Comparison of ENCODE assay signal across 8 cellular contexts in the genomic region with DNA sequence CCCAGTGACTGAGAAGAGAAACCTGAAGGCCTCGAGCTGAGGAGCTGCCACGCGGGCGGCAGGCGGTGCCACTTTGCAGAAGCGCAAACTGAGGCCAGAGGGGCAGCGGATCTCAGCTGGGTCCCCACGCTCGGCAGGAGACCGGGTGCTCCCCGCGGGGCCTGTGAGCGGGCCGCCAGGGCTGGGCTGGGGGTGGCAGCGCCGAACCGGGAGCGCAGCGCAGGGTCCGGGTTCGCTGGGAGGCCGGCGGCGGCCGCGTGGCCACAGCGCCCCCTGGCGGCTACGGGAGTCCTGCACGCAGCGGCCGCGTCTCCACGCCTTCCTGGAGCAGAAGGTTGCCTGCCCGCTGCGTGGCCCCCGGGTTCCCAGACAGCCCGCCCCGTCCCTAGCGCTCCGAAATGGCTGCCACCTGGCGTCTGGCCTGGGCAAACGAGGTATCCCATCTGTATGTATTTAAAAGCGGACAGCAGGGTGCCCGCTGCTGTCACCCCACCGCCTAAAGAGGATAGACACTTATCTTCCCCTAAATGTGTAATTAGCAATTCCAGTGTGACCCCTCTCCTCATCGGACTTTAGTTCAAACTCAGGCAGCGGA.
DNase-seq lines count a peak whose midpoint lies in the region; FAIRE-seq and TF ChIP-seq lines count a peak whose summit lies in the region.

No MANE protein-coding gene starts in this region.

- in situ Hi-C loops in mammary epithelial cell (cut with MboI; ENCODE audit: low sequenced_read_pairs in 2 of 2): loop anchor here in 1 of 2 donors (10.0 kb wide), 1 partner anchor 1146 kb away; the partner anchor contains the start of gene CDH11

- FAIRE-seq in H54 (lab: Jason Lieb, UNC): no peak

- peak overlapping the region; percentile 75 for H2AFZ ChIP-seq in mammary epithelial cell (ENCODE audit: low read depth, low read length)

- dilution Hi-C loops in mammary epithelial cell (cut with HindIII; ENCODE audit: low sequenced_read_pairs): loop anchor here (25.0 kb wide), 1 partner anchor 883 kb away; no protein-coding TSS in a partner anchor

- no TSS peak for BruUV-seq in mammary epithelial cell (replicated peaks; lab: Mats Ljungman, UMichigan)

- CTCF ChIA-PET in mammary epithelial cell (lab: Charles Lee; ENCODE audit: low non-redundant PET): interaction anchor here (0.5 to 0.7 kb wide), 2 partner anchors 1001 to 1136 kb away, joined by 3 to 4 read pairs; no protein-coding TSS in a partner anchor

- peaks cover 37% of the 10 kb centered on the region for H3K4me1 ChIP-seq in mammary epithelial cell (ENCODE audit: insufficient read depth, low read length)

- H3K27ac ChIP-seq in WERI-Rb-1: peak overlapping the region; percentile 69
- H3K27ac ChIP-seq in mammary epithelial cell (ENCODE audit: insufficient read depth, low read depth, low read length): no peak overlapping the region

- TF ChIP-seq CTCF in WERI-Rb-1 (IDR thresholded peaks at IDR 0.05; ENCODE audit: low read depth, low read length) (peak; percentile 95), mammary epithelial cell (conservative IDR thresholded peaks at IDR 0.05 in 1 of 2, IDR thresholded peaks at IDR 0.05 in 1 of 2; ENCODE audit: extremely low read depth in 1 of 2, insufficient read depth in 1 of 2, low read depth in 1 of 2, low read length in 2 of 2) (peak; percentile 63 to 78)

- peak overlapping the region; percentile 75 for H3K4me2 ChIP-seq in mammary epithelial cell (ENCODE audit: insufficient read depth, low read depth, low read length)

- DNase-seq in DMS 273 treated with DMSO at 0.1 percent for 48 hours (lab: John Stamatoyannopoulos, UW) (peak; percentile 82), H54 (ENCODE audit: insufficient read length, low spot score) (peak; percentile 80), NCI-H146 (lab: John Stamatoyannopoulos, UW) (peak; percentile 56), WERI-Rb-1 (peak; percentile 94), mammary epithelial cell (peak; percentile 25), iris pigment epithelial cell (ENCODE audit: low read depth) (peak; percentile 64), DMS79 (lab: John Stamatoyannopoulos, UW) (no peak)
- peak; percentile 32 to 65 for DNase-seq in stimulated activated CD4-positive, alpha-beta T cell treated with anti-CD3 and anti-CD28 coated beads, Interleukin-1b, Interleukin-23, amount 100 ng/mL, for 4 hours (ENCODE audit: low read depth in 2 of 2)

- 39% methylated on average over 14 of the region's 48 CpGs for WGBS in mammary epithelial cell (ENCODE audit: low coverage, missing lambda C conversion rate)

- H3K27me3 ChIP-seq in WERI-Rb-1 (ENCODE audit: insufficient read depth, low read depth, severe bottlenecking) (no peaks in the 10 kb centered on the region), mammary epithelial cell (ENCODE audit: insufficient read depth, low read length) (no peaks in the 10 kb centered on the region)

- intact Hi-C loops in mammary epithelial cell (cut with micrococcal nuclease): loop anchor here (1.0 to 5.0 kb wide), 5 partner anchors 188 to 1152 kb away; no protein-coding TSS in a partner anchor

- H4K20me1 ChIP-seq in mammary epithelial cell (ENCODE audit: insufficient read depth, low read length): no peaks in the 10 kb centered on the region

- TF ChIP-seq POLR2A in H54 (IDR thresholded peaks at IDR 0.05; ENCODE audit: low read depth, low read length): peak; percentile 19; the same call in 1 of the 2 replicates

- H3K9me3 ChIP-seq in WERI-Rb-1 (ENCODE audit: severe bottlenecking): no peaks in the 10 kb centered on the region
- no peaks in the 10 kb centered on the region for H3K9me3 ChIP-seq in mammary epithelial cell (replicated peaks; ENCODE audit: insufficient read depth, low read length)

- H3K4me3 ChIP-seq in WERI-Rb-1 (ENCODE audit: low read depth, low read length) (peak overlapping the region; percentile 33), mammary epithelial cell (replicated peaks in 1 of 3; ENCODE audit: insufficient read depth in 1 of 3, low read depth in 2 of 3, low read length in 3 of 3) (peak overlapping the region in 2 of 3 experiments; percentile 18 to 35)

- H3K79me2 ChIP-seq in mammary epithelial cell (ENCODE audit: insufficient read depth, low read length): no peaks in the 10 kb centered on the region

- no peaks in the 10 kb centered on the region for H3K36me3 ChIP-seq in WERI-Rb-1
- no peaks in the 10 kb centered on the region for H3K36me3 ChIP-seq in mammary epithelial cell (ENCODE audit: insufficient read depth, low read length)

- H3K9ac ChIP-seq in mammary epithelial cell (ENCODE audit: insufficient read depth, low read length): no peak overlapping the region
